In genomic region chr6:14224359-14225103, GRCh38 we compare ENCODE assay signal across 18 cellular contexts.
A peak's percentile ranks its signal among the peaks of the same experiment; 100 is the strongest.
DNase-seq lines count a peak whose midpoint lies in the region; ATAC-seq and TF ChIP-seq lines count a peak whose summit lies in the region.
"Had no signal": no experiment of that assay in that cellular context is flagged by ENCODE, and none has a peak within 500 bp of the region (broad histone marks: within the 10 kb centered on the region; RNA-seq: fewer than 3 reads in every experiment).

No MANE protein-coding gene starts in this region.

- H3K4me2 ChIP-seq in BLaER1 (peak overlapping the region; percentile 50), OCI-LY3 (ENCODE audit: low read length) (peak overlapping the region; percentile 57)

- no peak overlapping the region for H3K27ac Mint-ChIP-seq in natural killer cell treated with Interleukin-12 subunit alpha and Interleukin-12 subunit beta and Interleukin-15 and Interleukin-18, amount 100 ng/mL, for 72 hours
- H3K27ac Mint-ChIP-seq: activated T-cell treated with anti-CD3 and anti-CD28 coated beads, Interleukin-2, amount 50 U/mL, for 72 hours; T-helper 2 cell treated with Interferon-gamma antibody and Interleukin-4, amounts not matched to agents 5 μg/mL and 100 μg/mL, for 36 hours had no signal

- no peak overlapping the region for H3K4me3 ChIP-seq in BLaER1
- 0 out of 2 replicates have a peak overlapping the region, but pooled peaks have one; percentile 10 for H3K4me3 ChIP-seq in OCI-LY3 (ENCODE audit: low read length)
- H3K4me3 ChIP-seq: esophagus squamous epithelium, psoas muscle had no signal

- no peak overlapping the region for H2AFZ ChIP-seq in OCI-LY3 (ENCODE audit: low read depth, low read length)

- no peaks in the 10 kb centered on the region for H3K36me3 Mint-ChIP-seq in natural killer cell treated with Interleukin-12 subunit alpha and Interleukin-12 subunit beta and Interleukin-15 and Interleukin-18, amount 100 ng/mL, for 72 hours

- peaks cover 58% of the 10 kb centered on the region for H3K4me1 ChIP-seq in BLaER1
- peaks cover 19% of the 10 kb centered on the region for H3K4me1 ChIP-seq in OCI-LY3 (ENCODE audit: low read length)
- H3K4me1 ChIP-seq: psoas muscle had no signal

- H3K9me3 ChIP-seq in BLaER1 = no peaks in the 10 kb centered on the region; the same call in 1 of the 2 replicates
- H3K9me3 ChIP-seq in OCI-LY3 (ENCODE audit: insufficient read depth, low read length) = no peaks in the 10 kb centered on the region
- H3K9me3 ChIP-seq: psoas muscle had no signal

- H3K9ac ChIP-seq in BLaER1 = no peak overlapping the region
- H3K9ac ChIP-seq in OCI-LY3 (ENCODE audit: low read length) = peak overlapping the region; percentile 18; the same call in 1 of the 2 replicates

- H3K79me2 ChIP-seq in OCI-LY3 (ENCODE audit: low read length) = no peaks in the 10 kb centered on the region

- no peak for TF ChIP-seq CTCF in OCI-LY3 (IDR thresholded peaks at IDR 0.05; ENCODE audit: low read depth, low read length)

- no peaks in the 10 kb centered on the region for H3K9me3 Mint-ChIP-seq in natural killer cell treated with Interleukin-12 subunit alpha and Interleukin-12 subunit beta and Interleukin-15 and Interleukin-18, amount 100 ng/mL, for 72 hours

- H3K36me3 ChIP-seq in BLaER1 = no peaks in the 10 kb centered on the region
- peaks cover 15% of the 10 kb centered on the region for H3K36me3 ChIP-seq in OCI-LY3 (replicated peaks; ENCODE audit: low read depth, low read length)
- H3K36me3 ChIP-seq: esophagus squamous epithelium had no signal

- H3K4me3 Mint-ChIP-seq in natural killer cell treated with Interleukin-12 subunit alpha and Interleukin-12 subunit beta and Interleukin-15 and Interleukin-18, amount 100 ng/mL, for 72 hours = no peak overlapping the region
- H3K4me3 Mint-ChIP-seq: activated T-cell treated with anti-CD3 and anti-CD28 coated beads, Interleukin-2, amount 50 U/mL, for 72 hours; T-helper 2 cell treated with Interferon-gamma antibody and Interleukin-4, amounts not matched to agents 5 μg/mL and 100 μg/mL, for 36 hours had no signal

- no peak for DNase-seq in NCI-H2107 (lab: John Stamatoyannopoulos, UW)
- no peak for DNase-seq in natural killer cell treated with Interleukin-12 subunit alpha and Interleukin-12 subunit beta and Interleukin-15 and Interleukin-18, amount 100 ng/mL, for 72 hours (ENCODE audit: low spot score)
- DNase-seq in stimulated activated CD4-positive, alpha-beta T cell treated with anti-CD3 and anti-CD28 coated beads, Interleukin-1b, Interleukin-23, amount 100 ng/mL, for 48 hours = no peak
- DNase-seq: activated CD4-positive, alpha-beta T cell treated with anti-CD3 and anti-CD28 coated beads, Interleukin-2, amount 50 U/mL, for 48 hours; activated T-cell treated with anti-CD3 and anti-CD28 coated beads, Interleukin-2, amount 50 U/mL, for 72 hours; amniotic stem cell; esophagus squamous epithelium; IMR-90; NCI-H1436 treated with DMSO at 0.1 percent for 48 hours; NCI-H510A; psoas muscle; substantia nigra had no signal

- ATAC-seq in GM19395 (IDR thresholded peaks at IDR 0.05; ENCODE audit: unreplicated experiment) = peak; percentile 79
- ATAC-seq in HG03135 (IDR thresholded peaks at IDR 0.05; ENCODE audit: unreplicated experiment) = peak; percentile 62
- no peak for ATAC-seq in natural killer cell treated with Interleukin-12 subunit alpha and Interleukin-12 subunit beta and Interleukin-15 and Interleukin-18, amount 100 ng/mL, for 72 hours
- ATAC-seq in GM21619 (IDR thresholded peaks at IDR 0.05; ENCODE audit: unreplicated experiment) = no peak
- ATAC-seq: activated T-cell treated with anti-CD3 and anti-CD28 coated beads, Interleukin-2, amount 50 U/mL, for 72 hours; psoas muscle had no signal

- H3K27ac ChIP-seq in BLaER1 (no peak overlapping the region), OCI-LY3 (ENCODE audit: low read length) (peak overlapping the region; percentile 18; the same call in 1 of the 2 replicates)
- H3K27ac ChIP-seq: esophagus squamous epithelium, psoas muscle had no signal

- H3K27me3 ChIP-seq in BLaER1 = no peaks in the 10 kb centered on the region
- H3K27me3 ChIP-seq in OCI-LY3 (ENCODE audit: low read depth, low read length) = no peaks in the 10 kb centered on the region

- H3K27me3 Mint-ChIP-seq in natural killer cell treated with Interleukin-12 subunit alpha and Interleukin-12 subunit beta and Interleukin-15 and Interleukin-18, amount 100 ng/mL, for 72 hours = peaks cover 0 to 8% of the 10 kb centered on the region in 2 donors

- no peaks in the 10 kb centered on the region for H3K4me1 Mint-ChIP-seq in natural killer cell treated with Interleukin-12 subunit alpha and Interleukin-12 subunit beta and Interleukin-15 and Interleukin-18, amount 100 ng/mL, for 72 hours (ENCODE audit: low read depth in 2 of 2)

- no peaks in the 10 kb centered on the region for H4K20me1 ChIP-seq in BLaER1
- H4K20me1 ChIP-seq in OCI-LY3 (ENCODE audit: insufficient read depth, low read length) = no peaks in the 10 kb centered on the region

Comparison
In these comparisons a context has a peak if more than half of its experiments do, and no peak if none do; other contexts are left out.
1. ATAC-seq: peak in GM19395 (single experiment) and HG03135 (single experiment); none in natural killer cell treated with Interleukin-12 subunit alpha and Interleukin-12 subunit beta and Interleukin-15 and Interleukin-18, amount 100 ng/mL, for 72 hours (0 of 2) and GM21619 (single experiment).